ENCODE assay signal across 8 cellular contexts in genomic region chr4:172088556-172088955, GRCh38.
"Had no signal": no experiment of that assay in that cellular context is flagged by ENCODE, and none has a peak within 500 bp of the region (broad histone marks: within the 10 kb centered on the region; RNA-seq: fewer than 3 reads in every experiment).

No MANE protein-coding gene starts in this region.

- DNase-seq: GDM1, GF-D8 had no signal

- ATAC-seq: GM12878 had no signal

- H3K4me3 ChIP-seq: GM12878 had no signal

- FAIRE-seq: G401.6, GM12878, GM12891, GM12892, GM18507, GM19239 had no signal
